Comparison of ENCODE assay signal across 16 cellular contexts in genomic region chr3:46484911-46485696, GRCh38. TPM values are rescaled to one million over a fixed set of nuclear protein-coding genes. Genes with fewer than 3 reads are reported as not detected.
DNase-seq lines count a peak whose midpoint lies in the region; ATAC-seq and TF ChIP-seq lines count a peak whose summit lies in the region.
"Had no signal": no experiment of that assay in that cellular context is flagged by ENCODE, and none has a peak within 500 bp of the region (broad histone marks: within the 10 kb centered on the region; RNA-seq: fewer than 3 reads in every experiment).

No MANE protein-coding gene starts in this region.

- H3K9me3 Mint-ChIP-seq in nephron progenitor cell: no peaks in the 10 kb centered on the region
- H3K9me3 Mint-ChIP-seq: activated naive CD4-positive, alpha-beta T cell treated with anti-CD3 and anti-CD28 coated beads, Interleukin-2, amount 50 U/mL, for 24 hours; stimulated activated naive CD8-positive, alpha-beta T cell treated with anti-CD3 and anti-CD28 coated beads, Interleukin-15, amount 100 ng/mL, for 72 hours had no signal

- H3K9me3 ChIP-seq in prostate gland (no peaks in the 10 kb centered on the region), spleen (no peaks in the 10 kb centered on the region)
- H3K9me3 ChIP-seq: heart right ventricle had no signal

- peaks cover 25% of the 10 kb centered on the region for H3K4me1 Mint-ChIP-seq in nephron progenitor cell

- TF ChIP-seq CTCF in coronary artery (IDR thresholded peaks at IDR 0.05) (no peak), nephron progenitor cell (IDR thresholded peaks at IDR 0.05) (no peak), prostate gland (IDR thresholded peaks at IDR 0.05) (no peak), GM10248 (IDR thresholded peaks at IDR 0.05; ENCODE audit: control extremely low read depth, extremely low read depth, low read depth, missing control alignments) (no peak), spleen (IDR thresholded peaks at IDR 0.05 in 8 of 11, conservative IDR thresholded peaks at IDR 0.05 in 3 of 11) (no peak)

- peaks cover 24% of the 10 kb centered on the region for H3K27me3 Mint-ChIP-seq in nephron progenitor cell (ENCODE audit: low read depth, poor library complexity)

- intact Hi-C loops in prostate gland (cut with DNase I) (no loop called here), spleen (cut with DNase I; ENCODE audit: low total_unique reads) (no loop called here)

- H3K4me3 Mint-ChIP-seq in nephron progenitor cell: no peak overlapping the region
- H3K4me3 Mint-ChIP-seq: activated naive CD4-positive, alpha-beta T cell treated with anti-CD3 and anti-CD28 coated beads, Interleukin-2, amount 50 U/mL, for 24 hours; stimulated activated naive CD8-positive, alpha-beta T cell treated with anti-CD3 and anti-CD28 coated beads, Interleukin-15, amount 100 ng/mL, for 72 hours had no signal

- H3K4me3 ChIP-seq in coronary artery: no peak overlapping the region
- no peak overlapping the region for H3K4me3 ChIP-seq in prostate gland
- no peak overlapping the region for H3K4me3 ChIP-seq in spleen
- H3K4me3 ChIP-seq: cardiac muscle cell, heart right ventricle had no signal

- H3K27ac Mint-ChIP-seq in nephron progenitor cell: no peak overlapping the region
- H3K27ac Mint-ChIP-seq: activated naive CD4-positive, alpha-beta T cell treated with anti-CD3 and anti-CD28 coated beads, Interleukin-2, amount 50 U/mL, for 24 hours had no signal

- DNase-seq in ELF-1 (ENCODE audit: low read depth, low spot score): peak; percentile 61
- DNase-seq in NCI-H2171 treated with DMSO at 0.1 percent for 48 hours (lab: John Stamatoyannopoulos, UW): peak; percentile 60
- DNase-seq in coronary artery (ENCODE audit: low spot score): peak; percentile 62
- peak; percentile 26 for DNase-seq in nephron progenitor cell
- no peak for DNase-seq in prostate gland (ENCODE audit: low spot score)
- DNase-seq in GM10248 (ENCODE audit: extremely low spot score): no peak
- DNase-seq in spleen: no peak
- DNase-seq: AML-193; EL; heart right ventricle; NCI-H2081 treated with DMSO at 0.1 percent for 48 hours; stimulated activated naive CD8-positive, alpha-beta T cell treated with anti-CD3 and anti-CD28 coated beads, Interleukin-15, amount 100 ng/mL, for 72 hours had no signal

- CTCF ChIA-PET in GM10248 (lab: Yijun Ruan, JAX): interaction anchor here (0.9 to 4.4 kb wide), 5 partner anchors 73 to 272 kb away, joined by 3 to 22 read pairs (median 6); no protein-coding TSS in a partner anchor

- ATAC-seq in HG03565 (IDR thresholded peaks at IDR 0.05; ENCODE audit: unreplicated experiment): no peak
- ATAC-seq: heart right ventricle; stimulated activated naive CD8-positive, alpha-beta T cell treated with anti-CD3 and anti-CD28 coated beads, Interleukin-15, amount 100 ng/mL, for 72 hours had no signal

- H3K4me1 ChIP-seq in prostate gland (replicated peaks) (no peaks in the 10 kb centered on the region), spleen (peaks cover 5 to 48% (median 18%) of the 10 kb centered on the region in 6 donors)

- no peak for TF ChIP-seq POLR2A in prostate gland (IDR thresholded peaks at IDR 0.05)
- no peak for TF ChIP-seq POLR2A in spleen (IDR thresholded peaks at IDR 0.05)

- no peaks in the 10 kb centered on the region for H3K36me3 Mint-ChIP-seq in nephron progenitor cell (ENCODE audit: low read depth)
- H3K36me3 Mint-ChIP-seq: activated naive CD4-positive, alpha-beta T cell treated with anti-CD3 and anti-CD28 coated beads, Interleukin-2, amount 50 U/mL, for 24 hours had no signal

- POLR2A ChIA-PET in GM10248 (lab: Yijun Ruan, JAX): no interaction called here

- no peak overlapping the region for H3K27ac ChIP-seq in coronary artery
- H3K27ac ChIP-seq in prostate gland: no peak overlapping the region
- no peak overlapping the region for H3K27ac ChIP-seq in spleen
- H3K27ac ChIP-seq: cardiac muscle cell, heart right ventricle had no signal

- 78% methylated on average over 10 of the region's 10 CpGs for WGBS in prostate gland
- WGBS in spleen, 5 donors: 50 to 72% (median 70%) methylated on average over 8 to 10 of the region's 10 CpGs

- H3K27me3 ChIP-seq in prostate gland (replicated peaks; ENCODE audit: insufficient read depth) (no peaks in the 10 kb centered on the region), spleen (replicated peaks in 1 of 7) (no peaks in the 10 kb centered on the region)
- H3K27me3 ChIP-seq: cardiac muscle cell had no signal

- H3K36me3 ChIP-seq in prostate gland (no peaks in the 10 kb centered on the region), spleen (no peaks in the 10 kb centered on the region)
- H3K36me3 ChIP-seq: cardiac muscle cell, heart right ventricle had no signal

RNA-seq across cellular contexts. Expression of gene RTP3, which starts 12.7 kb away (rescaled TPM):
- under 1 TPM in 1 of 2 donors, not detected in 1; 0.68 TPM for total RNA-seq in prostate gland
- total RNA-seq in spleen: not detected
- not detected for polyA plus RNA-seq in spleen
- total RNA-seq: cardiac muscle cell, heart right ventricle, lung microvascular endothelial cell had no signal
- polyA plus RNA-seq: cardiac muscle cell, heart right ventricle had no signal

RNA-seq across cellular contexts. Expression of gene LTF, which starts 20.4 kb away (rescaled TPM):
- total RNA-seq in prostate gland (100 to 1,000 TPM in 1 of 2 donors, 10 to 100 TPM in 1; 22.6 to 130 TPM), spleen (100 to 1,000 TPM in 3 of 7 donors, 10 to 100 TPM in 4; 48.2 to 598 (median 63.2) TPM)
- 10 to 100 TPM; 15.2 to 34.7 (median 16.7) TPM for polyA plus RNA-seq in spleen
- total RNA-seq: cardiac muscle cell had no signal
- polyA plus RNA-seq: cardiac muscle cell had no signal

Comparison
In these comparisons a context has a peak if more than half of its experiments do, and no peak if none do; other contexts are left out.
1. DNase-seq: peak in ELF-1 (single experiment), NCI-H2171 treated with DMSO at 0.1 percent for 48 hours (single experiment), coronary artery (single experiment) and nephron progenitor cell (single experiment); none in prostate gland (single experiment), GM10248 (single experiment) and spleen (single experiment).